ENCODE assay signal across 25 cellular contexts in the genomic region with DNA sequence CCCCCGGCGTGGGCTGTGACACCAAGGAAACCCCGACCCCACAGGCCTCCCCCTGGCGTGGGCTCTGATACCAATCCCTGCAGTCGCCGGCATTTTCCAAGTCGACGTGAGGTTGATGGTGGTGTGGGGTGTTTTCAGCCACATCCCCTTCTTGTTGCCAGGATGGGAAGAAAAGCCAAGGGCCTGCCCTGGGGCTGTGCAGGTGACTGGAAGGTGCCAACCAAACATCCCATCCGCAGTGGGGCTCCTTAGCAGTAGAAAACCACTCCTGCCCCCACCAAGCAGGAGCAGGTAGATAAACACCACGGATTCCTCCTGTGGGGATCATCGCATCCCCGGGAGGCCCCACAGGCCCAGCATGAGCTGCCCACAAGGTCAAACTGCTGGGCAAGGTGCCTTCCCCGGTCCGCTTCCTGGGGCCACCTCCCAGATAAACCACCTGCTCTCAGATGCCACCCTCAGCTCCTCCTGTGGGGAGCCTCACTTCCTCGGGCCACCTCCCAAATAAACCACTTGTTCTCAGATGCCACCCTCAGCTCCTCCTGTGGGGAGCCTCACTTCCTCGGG.
"Had no signal": no experiment of that assay in that cellular context is flagged by ENCODE, and none has a peak within 500 bp of the region (broad histone marks: within the 10 kb centered on the region; RNA-seq: fewer than 3 reads in every experiment).

No MANE protein-coding gene starts in this region.

- H3K4me1 Mint-ChIP-seq: activated CD8-positive, alpha-beta memory T cell treated with anti-CD3 and anti-CD28 coated beads, Interleukin-2, amount 10 ng/mL, durations not matched to agents 7 days and 5 days; activated naive CD8-positive, alpha-beta T cell treated with anti-CD3 and anti-CD28 coated beads, Interleukin-2, amount 50 U/mL, for 24 hours had no signal

- H3K4me1 ChIP-seq: body of pancreas, SJCRH30 had no signal

- H3K9me3 ChIP-seq: ascending aorta, body of pancreas, MG63, SJCRH30, SK-N-SH had no signal

- H3K27me3 ChIP-seq: ascending aorta, body of pancreas, MG63, SJCRH30 had no signal

- H3K27me3 Mint-ChIP-seq: activated naive CD8-positive, alpha-beta T cell treated with anti-CD3 and anti-CD28 coated beads, Interleukin-2, amount 50 U/mL, for 24 hours had no signal

- H3K36me3 ChIP-seq: ascending aorta, MG63, SJCRH30 had no signal

- H3K27ac ChIP-seq: ascending aorta, body of pancreas, PC-9, SJCRH30, VCaP had no signal

- H3K4me3 ChIP-seq: ascending aorta, body of pancreas, MG63, PC-9, SJCRH30 had no signal

- H3K27ac Mint-ChIP-seq: activated CD8-positive, alpha-beta memory T cell treated with anti-CD3 and anti-CD28 coated beads, Interleukin-2, amount 10 ng/mL, durations not matched to agents 7 days and 5 days; activated naive CD4-positive, alpha-beta T cell treated with anti-CD3 and anti-CD28 coated beads, Interleukin-2, amount 50 U/mL, for 72 hours; activated naive CD8-positive, alpha-beta T cell treated with anti-CD3 and anti-CD28 coated beads, Interleukin-2, amount 50 U/mL, for 24 hours; activated T-cell treated with anti-CD3 and anti-CD28 coated beads, Interleukin-2, amount 50 U/mL, for 24 hours; activated T-helper 1 cell treated with anti-CD3 and anti-CD28 coated beads, Interleukin-12 subunit alpha, Interleukin-12 subunit beta, Interleukin-2, Interleukin-4 antibody, amounts not matched to agents 30 ng/mL and 10 ng/mL and 1 ng/mL, durations not matched to agents 14 hours and 24 hours and 36 hours had no signal

- H3K9me3 Mint-ChIP-seq: activated naive CD4-positive, alpha-beta T cell treated with anti-CD3 and anti-CD28 coated beads, Interleukin-2, amount 50 U/mL, for 72 hours; activated naive CD8-positive, alpha-beta T cell treated with anti-CD3 and anti-CD28 coated beads, Interleukin-2, amount 50 U/mL, for 24 hours; activated T-cell treated with anti-CD3 and anti-CD28 coated beads, Interleukin-2, amount 50 U/mL, for 24 hours; activated T-helper 1 cell treated with anti-CD3 and anti-CD28 coated beads, Interleukin-12 subunit alpha, Interleukin-12 subunit beta, Interleukin-2, Interleukin-4 antibody, amounts not matched to agents 30 ng/mL and 10 ng/mL and 1 ng/mL, durations not matched to agents 14 hours and 24 hours and 36 hours had no signal

- DNase-seq: activated CD4-positive, CD25-positive, alpha-beta regulatory T cell; activated CD8-positive, alpha-beta memory T cell treated with anti-CD3 and anti-CD28 coated beads, Interleukin-2, amount 10 ng/mL, durations not matched to agents 7 days and 5 days; activated effector memory CD4-positive, alpha-beta T cell treated with Interleukin-2 at 50 U/mL for 16 hours; activated naive CD4-positive, alpha-beta T cell; activated naive CD8-positive, alpha-beta T cell treated with anti-CD3 and anti-CD28 coated beads, Interleukin-2, amount 50 U/mL, for 24 hours; activated T-cell treated with anti-CD3 and anti-CD28 coated beads, Interleukin-2, amount 50 U/mL, for 24 hours; amniotic stem cell; body of pancreas; central memory CD4-positive, alpha-beta T cell; MG63; MV-4-11; NCI-H1092 treated with DMSO at 0.1 percent for 48 hours; NCI-H1417 treated with DMSO at 0.1 percent for 48 hours; NCI-H187; NCI-H2081; NCI-H510A treated with DMSO at 0.1 percent for 48 hours; NCI-H69; PC-9; SJCRH30; T-helper 1 cell had no signal

- H3K4me3 Mint-ChIP-seq: activated CD8-positive, alpha-beta memory T cell treated with anti-CD3 and anti-CD28 coated beads, Interleukin-2, amount 10 ng/mL, durations not matched to agents 7 days and 5 days; activated naive CD8-positive, alpha-beta T cell treated with anti-CD3 and anti-CD28 coated beads, Interleukin-2, amount 50 U/mL, for 24 hours; activated T-cell treated with anti-CD3 and anti-CD28 coated beads, Interleukin-2, amount 50 U/mL, for 24 hours; activated T-helper 1 cell treated with anti-CD3 and anti-CD28 coated beads, Interleukin-12 subunit alpha, Interleukin-12 subunit beta, Interleukin-2, Interleukin-4 antibody, amounts not matched to agents 30 ng/mL and 10 ng/mL and 1 ng/mL, durations not matched to agents 14 hours and 24 hours and 36 hours had no signal

- ATAC-seq: activated CD8-positive, alpha-beta memory T cell treated with anti-CD3 and anti-CD28 coated beads, Interleukin-2, amount 10 ng/mL, durations not matched to agents 7 days and 5 days; body of pancreas had no signal

- H3K36me3 Mint-ChIP-seq: activated CD8-positive, alpha-beta memory T cell treated with anti-CD3 and anti-CD28 coated beads, Interleukin-2, amount 10 ng/mL, durations not matched to agents 7 days and 5 days; activated naive CD4-positive, alpha-beta T cell treated with anti-CD3 and anti-CD28 coated beads, Interleukin-2, amount 50 U/mL, for 72 hours had no signal
